ENCODE assay signal across 8 cellular contexts in genomic region chr1:221667504-221667903, GRCh38.
A peak's percentile ranks its signal among the peaks of the same experiment; 100 is the strongest.
DNase-seq lines count a peak whose midpoint lies in the region; ATAC-seq and TF ChIP-seq lines count a peak whose summit lies in the region.

No MANE protein-coding gene starts in this region.

- H3K27me3 ChIP-seq in A673 (replicated peaks; ENCODE audit: insufficient read depth, low read depth, low read length, poor library complexity) = no peaks in the 10 kb centered on the region

- CTCF ChIA-PET in A673 (lab: Charles Lee) = no interaction called here

- TF ChIP-seq CTCF in fibroblast of the aortic adventitia (IDR thresholded peaks at IDR 0.05; ENCODE audit: insufficient read depth, low read length) (no peak), A673 (conservative IDR thresholded peaks at IDR 0.05; ENCODE audit: low read depth, low read length) (no peak)

- DNase-seq in GM04503 (ENCODE audit: low read depth) (peak; percentile 45), Kasumi-1 (lab: John Stamatoyannopoulos, UW) (peak; percentile 11 to 40), fibroblast of the aortic adventitia (ENCODE audit: low read depth) (peak; percentile 78), NCI-H1048 (lab: John Stamatoyannopoulos, UW) (no peak), A673 (ENCODE audit: low spot score) (no peak), NCI-H2081 treated with DMSO at 0.1 percent for 48 hours (lab: John Stamatoyannopoulos, UW) (no peak), SW480 (ENCODE audit: low spot score) (no peak)

- no peaks in the 10 kb centered on the region for H3K9me3 ChIP-seq in A673 (ENCODE audit: low read depth, low read length, poor library complexity, severe bottlenecking)

- H3K4me1 ChIP-seq in A673 (ENCODE audit: insufficient read depth, low read length, poor library complexity, severe bottlenecking) = no peaks in the 10 kb centered on the region

- intact Hi-C loops in A673 (cut with micrococcal nuclease; ENCODE audit: unreplicated experiment) = no loop called here

- no TSS peak for BruUV-seq in A673 (replicated peaks; lab: Mats Ljungman, UMichigan)

- H3K36me3 ChIP-seq in A673 (ENCODE audit: insufficient read depth, low read length, poor library complexity, severe bottlenecking) = no peaks in the 10 kb centered on the region

- POLR2A ChIA-PET in A673 (lab: Charles Lee; ENCODE audit: low non-redundant PET) = no interaction called here

- no peak overlapping the region for H3K27ac ChIP-seq in A673 (ENCODE audit: low read depth, low read length, poor library complexity, severe bottlenecking)

- H3K4me3 ChIP-seq in fibroblast of the aortic adventitia (ENCODE audit: low read depth, low read length) (no peak overlapping the region), A673 (ENCODE audit: low read depth, low read length, poor library complexity, severe bottlenecking) (no peak overlapping the region)

- peak; percentile 91 for ATAC-seq in GM21786 (IDR thresholded peaks at IDR 0.05; ENCODE audit: unreplicated experiment)

Comparison
In these comparisons a context has a peak if more than half of its experiments do, and no peak if none do; other contexts are left out.
1. DNase-seq: peak in GM04503 (single experiment), Kasumi-1 (2 of 2) and fibroblast of the aortic adventitia (single experiment); none in NCI-H1048 (single experiment), A673 (single experiment), NCI-H2081 treated with DMSO at 0.1 percent for 48 hours (single experiment) and SW480 (single experiment).